In the genomic region with DNA sequence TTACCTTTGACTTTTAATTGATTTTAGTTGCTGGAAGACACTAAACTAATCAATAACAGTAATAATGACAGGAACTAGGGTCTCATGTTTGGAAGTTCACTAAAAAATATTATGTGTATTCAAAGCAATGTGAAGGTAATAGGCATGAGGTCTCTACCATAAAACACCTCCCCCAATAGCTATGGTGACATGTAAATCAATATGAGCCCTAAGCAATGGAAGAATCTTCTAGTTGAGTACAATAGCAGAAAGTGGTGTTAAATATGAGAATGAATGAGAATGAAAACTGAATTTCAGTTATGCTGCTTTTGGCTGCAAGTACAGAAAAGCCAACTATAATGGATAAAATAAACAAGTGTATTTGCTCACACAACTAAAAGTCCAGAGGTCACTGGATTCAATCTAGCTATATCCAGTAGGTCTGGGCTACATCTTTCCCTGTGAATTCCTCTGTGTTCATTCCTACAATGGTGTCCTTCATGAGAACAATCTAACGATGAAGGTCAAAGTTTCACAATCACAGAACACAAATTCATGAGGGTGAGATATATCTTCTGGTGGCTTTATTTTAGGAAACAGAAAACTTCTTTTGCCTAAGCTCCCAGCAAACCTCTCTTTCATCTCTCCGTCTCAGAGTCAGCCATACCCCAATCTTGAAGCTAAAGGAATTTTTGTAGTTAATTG, we compare ENCODE assay signal across 1 cellular context.
TF ChIP-seq lines count a peak whose summit lies in the region.

No MANE protein-coding gene starts in this region.

TF ChIP-seq in HepG2, 621 proteins besides CTCF, POLR2A, EP300 and RAD21 (continued from another document and continues in another):
- TF ChIP-seq, protein P1, sequence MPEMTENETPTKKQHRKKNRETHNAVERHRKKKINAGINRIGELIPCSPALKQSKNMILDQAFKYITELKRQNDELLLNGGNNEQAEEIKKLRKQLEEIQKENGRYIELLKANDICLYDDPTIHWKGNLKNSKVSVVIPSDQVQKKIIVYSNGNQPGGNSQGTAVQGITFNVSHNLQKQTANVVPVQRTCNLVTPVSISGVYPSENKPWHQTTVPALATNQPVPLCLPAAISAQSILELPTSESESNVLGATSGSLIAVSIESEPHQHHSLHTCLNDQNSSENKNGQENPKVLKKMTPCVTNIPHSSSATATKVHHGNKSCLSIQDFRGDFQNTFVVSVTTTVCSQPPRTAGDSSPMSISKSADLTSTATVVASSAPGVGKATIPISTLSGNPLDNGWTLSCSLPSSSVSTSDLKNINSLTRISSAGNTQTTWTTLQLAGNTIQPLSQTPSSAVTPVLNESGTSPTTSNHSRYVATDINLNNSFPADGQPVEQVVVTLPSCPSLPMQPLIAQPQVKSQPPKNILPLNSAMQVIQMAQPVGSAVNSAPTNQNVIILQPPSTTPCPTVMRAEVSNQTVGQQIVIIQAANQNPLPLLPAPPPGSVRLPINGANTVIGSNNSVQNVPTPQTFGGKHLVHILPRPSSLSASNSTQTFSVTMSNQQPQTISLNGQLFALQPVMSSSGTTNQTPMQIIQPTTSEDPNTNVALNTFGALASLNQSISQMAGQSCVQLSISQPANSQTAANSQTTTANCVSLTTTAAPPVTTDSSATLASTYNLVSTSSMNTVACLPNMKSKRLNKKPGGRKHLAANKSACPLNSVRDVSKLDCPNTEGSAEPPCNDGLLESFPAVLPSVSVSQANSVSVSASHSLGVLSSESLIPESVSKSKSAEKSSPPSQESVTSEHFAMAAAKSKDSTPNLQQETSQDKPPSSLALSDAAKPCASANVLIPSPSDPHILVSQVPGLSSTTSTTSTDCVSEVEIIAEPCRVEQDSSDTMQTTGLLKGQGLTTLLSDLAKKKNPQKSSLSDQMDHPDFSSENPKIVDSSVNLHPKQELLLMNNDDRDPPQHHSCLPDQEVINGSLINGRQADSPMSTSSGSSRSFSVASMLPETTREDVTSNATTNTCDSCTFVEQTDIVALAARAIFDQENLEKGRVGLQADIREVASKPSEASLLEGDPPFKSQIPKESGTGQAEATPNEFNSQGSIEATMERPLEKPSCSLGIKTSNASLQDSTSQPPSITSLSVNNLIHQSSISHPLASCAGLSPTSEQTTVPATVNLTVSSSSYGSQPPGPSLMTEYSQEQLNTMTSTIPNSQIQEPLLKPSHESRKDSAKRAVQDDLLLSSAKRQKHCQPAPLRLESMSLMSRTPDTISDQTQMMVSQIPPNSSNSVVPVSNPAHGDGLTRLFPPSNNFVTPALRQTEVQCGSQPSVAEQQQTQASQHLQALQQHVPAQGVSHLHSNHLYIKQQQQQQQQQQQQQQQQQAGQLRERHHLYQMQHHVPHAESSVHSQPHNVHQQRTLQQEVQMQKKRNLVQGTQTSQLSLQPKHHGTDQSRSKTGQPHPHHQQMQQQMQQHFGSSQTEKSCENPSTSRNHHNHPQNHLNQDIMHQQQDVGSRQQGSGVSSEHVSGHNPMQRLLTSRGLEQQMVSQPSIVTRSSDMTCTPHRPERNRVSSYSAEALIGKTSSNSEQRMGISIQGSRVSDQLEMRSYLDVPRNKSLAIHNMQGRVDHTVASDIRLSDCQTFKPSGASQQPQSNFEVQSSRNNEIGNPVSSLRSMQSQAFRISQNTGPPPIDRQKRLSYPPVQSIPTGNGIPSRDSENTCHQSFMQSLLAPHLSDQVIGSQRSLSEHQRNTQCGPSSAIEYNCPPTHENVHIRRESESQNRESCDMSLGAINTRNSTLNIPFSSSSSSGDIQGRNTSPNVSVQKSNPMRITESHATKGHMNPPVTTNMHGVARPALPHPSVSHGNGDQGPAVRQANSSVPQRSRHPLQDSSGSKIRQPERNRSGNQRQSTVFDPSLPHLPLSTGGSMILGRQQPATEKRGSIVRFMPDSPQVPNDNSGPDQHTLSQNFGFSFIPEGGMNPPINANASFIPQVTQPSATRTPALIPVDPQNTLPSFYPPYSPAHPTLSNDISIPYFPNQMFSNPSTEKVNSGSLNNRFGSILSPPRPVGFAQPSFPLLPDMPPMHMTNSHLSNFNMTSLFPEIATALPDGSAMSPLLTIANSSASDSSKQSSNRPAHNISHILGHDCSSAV (CRISPR knock-in tag; IDR thresholded peaks at IDR 0.05; ENCODE audit: borderline replicate concordance) = no peak
- no peak for TF ChIP-seq ZBTB21 (CRISPR knock-in tag; IDR thresholded peaks at IDR 0.05)
- TF ChIP-seq ZNF883 (CRISPR knock-in tag; IDR thresholded peaks at IDR 0.05; ENCODE audit: not compliant biosample characterization) = no peak
- TF ChIP-seq ZNF34 (CRISPR knock-in tag; IDR thresholded peaks at IDR 0.05; ENCODE audit: borderline replicate concordance) = no peak
- TF ChIP-seq SNAI1 (CRISPR knock-in tag; IDR thresholded peaks at IDR 0.05; ENCODE audit: borderline replicate concordance) = no peak
- TF ChIP-seq NBN (conservative IDR thresholded peaks at IDR 0.05) = no peak
- no peak for TF ChIP-seq ADNP (CRISPR knock-in tag; IDR thresholded peaks at IDR 0.05)
- TF ChIP-seq RBM22 (optimal IDR thresholded peaks at IDR 0.05; ENCODE audit: low read length) = no peak
- no peak for TF ChIP-seq CHCHD3 (CRISPR knock-in tag; IDR thresholded peaks at IDR 0.05)
- TF ChIP-seq SPEN (CRISPR knock-in tag; IDR thresholded peaks at IDR 0.05; ENCODE audit: low read depth) = no peak
- no peak for TF ChIP-seq ZNF891 (CRISPR knock-in tag; IDR thresholded peaks at IDR 0.05)
- no peak for TF ChIP-seq ELF4 (CRISPR knock-in tag; IDR thresholded peaks at IDR 0.05; ENCODE audit: borderline replicate concordance)
- TF ChIP-seq PAX8 (CRISPR knock-in tag; IDR thresholded peaks at IDR 0.05; ENCODE audit: borderline replicate concordance) = no peak
- no peak for TF ChIP-seq HNRNPL (IDR thresholded peaks at IDR 0.05; ENCODE audit: low read depth, low read length)
- no peak for TF ChIP-seq MTA1 (CRISPR knock-in tag; IDR thresholded peaks at IDR 0.05; ENCODE audit: borderline replicate concordance)
- TF ChIP-seq ATRX (CRISPR knock-in tag; IDR thresholded peaks at IDR 0.05; ENCODE audit: borderline replicate concordance) = no peak
- TF ChIP-seq SP1 (IDR thresholded peaks at IDR 0.05) = no peak
- TF ChIP-seq SP1 (CRISPR knock-in tag; IDR thresholded peaks at IDR 0.05) = no peak
- no peak for TF ChIP-seq PCBP2 (optimal IDR thresholded peaks at IDR 0.05; ENCODE audit: low read depth, low read length, poor library complexity, severe bottlenecking)
- TF ChIP-seq MED1 (CRISPR knock-in tag; IDR thresholded peaks at IDR 0.05) = peak; percentile 77
- TF ChIP-seq ARNTL (CRISPR knock-in tag; IDR thresholded peaks at IDR 0.05) = no peak
- TF ChIP-seq IRF2 (CRISPR knock-in tag; IDR thresholded peaks at IDR 0.05) = no peak
- no peak for TF ChIP-seq REL (CRISPR knock-in tag; conservative IDR thresholded peaks at IDR 0.05)
- TF ChIP-seq ZNF253 (CRISPR knock-in tag; IDR thresholded peaks at IDR 0.05; ENCODE audit: borderline replicate concordance) = no peak
- no peak for TF ChIP-seq CHD2 (IDR thresholded peaks at IDR 0.05; ENCODE audit: low read depth, low read length)
- no peak for TF ChIP-seq ZSCAN30 (CRISPR knock-in tag; IDR thresholded peaks at IDR 0.05)
- no peak for TF ChIP-seq MZF1 (CRISPR knock-in tag; IDR thresholded peaks at IDR 0.05; ENCODE audit: borderline replicate concordance)
- TF ChIP-seq, protein P2, sequence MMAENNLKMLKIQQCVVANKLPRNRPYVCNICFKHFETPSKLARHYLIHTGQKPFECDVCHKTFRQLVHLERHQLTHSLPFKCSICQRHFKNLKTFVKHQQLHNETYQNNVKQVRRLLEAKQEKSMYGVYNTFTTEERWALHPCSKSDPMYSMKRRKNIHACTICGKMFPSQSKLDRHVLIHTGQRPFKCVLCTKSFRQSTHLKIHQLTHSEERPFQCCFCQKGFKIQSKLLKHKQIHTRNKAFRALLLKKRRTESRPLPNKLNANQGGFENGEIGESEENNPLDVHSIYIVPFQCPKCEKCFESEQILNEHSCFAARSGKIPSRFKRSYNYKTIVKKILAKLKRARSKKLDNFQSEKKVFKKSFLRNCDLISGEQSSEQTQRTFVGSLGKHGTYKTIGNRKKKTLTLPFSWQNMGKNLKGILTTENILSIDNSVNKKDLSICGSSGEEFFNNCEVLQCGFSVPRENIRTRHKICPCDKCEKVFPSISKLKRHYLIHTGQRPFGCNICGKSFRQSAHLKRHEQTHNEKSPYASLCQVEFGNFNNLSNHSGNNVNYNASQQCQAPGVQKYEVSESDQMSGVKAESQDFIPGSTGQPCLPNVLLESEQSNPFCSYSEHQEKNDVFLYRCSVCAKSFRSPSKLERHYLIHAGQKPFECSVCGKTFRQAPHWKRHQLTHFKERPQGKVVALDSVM (CRISPR knock-in tag; IDR thresholded peaks at IDR 0.05) = no peak
- peak; percentile 76 for TF ChIP-seq ZNF264 (CRISPR knock-in tag; IDR thresholded peaks at IDR 0.05)
- TF ChIP-seq RBAK (CRISPR knock-in tag; IDR thresholded peaks at IDR 0.05) = no peak
- TF ChIP-seq, protein P3, sequence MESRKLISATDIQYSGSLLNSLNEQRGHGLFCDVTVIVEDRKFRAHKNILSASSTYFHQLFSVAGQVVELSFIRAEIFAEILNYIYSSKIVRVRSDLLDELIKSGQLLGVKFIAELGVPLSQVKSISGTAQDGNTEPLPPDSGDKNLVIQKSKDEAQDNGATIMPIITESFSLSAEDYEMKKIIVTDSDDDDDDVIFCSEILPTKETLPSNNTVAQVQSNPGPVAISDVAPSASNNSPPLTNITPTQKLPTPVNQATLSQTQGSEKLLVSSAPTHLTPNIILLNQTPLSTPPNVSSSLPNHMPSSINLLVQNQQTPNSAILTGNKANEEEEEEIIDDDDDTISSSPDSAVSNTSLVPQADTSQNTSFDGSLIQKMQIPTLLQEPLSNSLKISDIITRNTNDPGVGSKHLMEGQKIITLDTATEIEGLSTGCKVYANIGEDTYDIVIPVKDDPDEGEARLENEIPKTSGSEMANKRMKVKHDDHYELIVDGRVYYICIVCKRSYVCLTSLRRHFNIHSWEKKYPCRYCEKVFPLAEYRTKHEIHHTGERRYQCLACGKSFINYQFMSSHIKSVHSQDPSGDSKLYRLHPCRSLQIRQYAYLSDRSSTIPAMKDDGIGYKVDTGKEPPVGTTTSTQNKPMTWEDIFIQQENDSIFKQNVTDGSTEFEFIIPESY (CRISPR knock-in tag; IDR thresholded peaks at IDR 0.05) = no peak
- 0 out of 2 replicates have a peak, but pooled peaks have one; percentile 27 for TF ChIP-seq KAT8 (CRISPR knock-in tag; IDR thresholded peaks at IDR 0.05)
- TF ChIP-seq, protein P4, sequence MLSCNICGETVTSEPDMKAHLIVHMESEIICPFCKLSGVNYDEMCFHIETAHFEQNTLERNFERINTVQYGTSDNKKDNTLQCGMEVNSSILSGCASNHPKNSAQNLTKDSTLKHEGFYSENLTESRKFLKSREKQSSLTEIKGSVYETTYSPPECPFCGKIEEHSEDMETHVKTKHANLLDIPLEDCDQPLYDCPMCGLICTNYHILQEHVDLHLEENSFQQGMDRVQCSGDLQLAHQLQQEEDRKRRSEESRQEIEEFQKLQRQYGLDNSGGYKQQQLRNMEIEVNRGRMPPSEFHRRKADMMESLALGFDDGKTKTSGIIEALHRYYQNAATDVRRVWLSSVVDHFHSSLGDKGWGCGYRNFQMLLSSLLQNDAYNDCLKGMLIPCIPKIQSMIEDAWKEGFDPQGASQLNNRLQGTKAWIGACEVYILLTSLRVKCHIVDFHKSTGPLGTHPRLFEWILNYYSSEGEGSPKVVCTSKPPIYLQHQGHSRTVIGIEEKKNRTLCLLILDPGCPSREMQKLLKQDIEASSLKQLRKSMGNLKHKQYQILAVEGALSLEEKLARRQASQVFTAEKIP (CRISPR knock-in tag; IDR thresholded peaks at IDR 0.05; ENCODE audit: borderline replicate concordance) = no peak
- no peak for TF ChIP-seq TBX3 (IDR thresholded peaks at IDR 0.05; ENCODE audit: borderline replicate concordance)
- 0 out of 2 replicates have a peak, but pooled peaks have one; percentile 26 for TF ChIP-seq PHF21A (CRISPR knock-in tag; IDR thresholded peaks at IDR 0.05)
- no peak for TF ChIP-seq XBP1 (CRISPR knock-in tag; IDR thresholded peaks at IDR 0.05)
- no peak for TF ChIP-seq ZNF207 (IDR thresholded peaks at IDR 0.05; ENCODE audit: borderline replicate concordance)
- TF ChIP-seq, protein P5, sequence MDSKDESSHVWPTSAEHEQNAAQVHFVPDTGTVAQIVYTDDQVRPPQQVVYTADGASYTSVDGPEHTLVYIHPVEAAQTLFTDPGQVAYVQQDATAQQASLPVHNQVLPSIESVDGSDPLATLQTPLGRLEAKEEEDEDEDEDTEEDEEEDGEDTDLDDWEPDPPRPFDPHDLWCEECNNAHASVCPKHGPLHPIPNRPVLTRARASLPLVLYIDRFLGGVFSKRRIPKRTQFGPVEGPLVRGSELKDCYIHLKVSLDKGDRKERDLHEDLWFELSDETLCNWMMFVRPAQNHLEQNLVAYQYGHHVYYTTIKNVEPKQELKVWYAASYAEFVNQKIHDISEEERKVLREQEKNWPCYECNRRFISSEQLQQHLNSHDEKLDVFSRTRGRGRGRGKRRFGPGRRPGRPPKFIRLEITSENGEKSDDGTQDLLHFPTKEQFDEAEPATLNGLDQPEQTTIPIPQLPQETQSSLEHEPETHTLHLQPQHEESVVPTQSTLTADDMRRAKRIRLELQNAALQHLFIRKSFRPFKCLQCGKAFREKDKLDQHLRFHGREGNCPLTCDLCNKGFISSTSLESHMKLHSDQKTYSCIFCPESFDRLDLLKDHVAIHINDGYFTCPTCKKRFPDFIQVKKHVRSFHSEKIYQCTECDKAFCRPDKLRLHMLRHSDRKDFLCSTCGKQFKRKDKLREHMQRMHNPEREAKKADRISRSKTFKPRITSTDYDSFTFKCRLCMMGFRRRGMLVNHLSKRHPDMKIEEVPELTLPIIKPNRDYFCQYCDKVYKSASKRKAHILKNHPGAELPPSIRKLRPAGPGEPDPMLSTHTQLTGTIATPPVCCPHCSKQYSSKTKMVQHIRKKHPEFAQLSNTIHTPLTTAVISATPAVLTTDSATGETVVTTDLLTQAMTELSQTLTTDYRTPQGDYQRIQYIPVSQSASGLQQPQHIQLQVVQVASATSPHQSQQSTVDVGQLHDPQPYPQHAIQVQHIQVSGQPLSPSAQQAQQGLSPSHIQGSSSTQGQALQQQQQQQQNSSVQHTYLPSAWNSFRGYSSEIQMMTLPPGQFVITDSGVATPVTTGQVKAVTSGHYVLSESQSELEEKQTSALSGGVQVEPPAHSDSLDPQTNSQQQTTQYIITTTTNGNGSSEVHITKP (CRISPR knock-in tag; IDR thresholded peaks at IDR 0.05; ENCODE audit: low read depth) = no peak
- TF ChIP-seq, protein P6, sequence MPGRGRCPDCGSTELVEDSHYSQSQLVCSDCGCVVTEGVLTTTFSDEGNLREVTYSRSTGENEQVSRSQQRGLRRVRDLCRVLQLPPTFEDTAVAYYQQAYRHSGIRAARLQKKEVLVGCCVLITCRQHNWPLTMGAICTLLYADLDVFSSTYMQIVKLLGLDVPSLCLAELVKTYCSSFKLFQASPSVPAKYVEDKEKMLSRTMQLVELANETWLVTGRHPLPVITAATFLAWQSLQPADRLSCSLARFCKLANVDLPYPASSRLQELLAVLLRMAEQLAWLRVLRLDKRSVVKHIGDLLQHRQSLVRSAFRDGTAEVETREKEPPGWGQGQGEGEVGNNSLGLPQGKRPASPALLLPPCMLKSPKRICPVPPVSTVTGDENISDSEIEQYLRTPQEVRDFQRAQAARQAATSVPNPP (CRISPR knock-in tag; IDR thresholded peaks at IDR 0.05) = no peak
